8 cellular contexts compared by ENCODE assay signal in genomic region chr17:14197582-14197981, GRCh38. TPM values are rescaled to one million over a fixed set of nuclear protein-coding genes. Genes with fewer than 3 reads are reported as not detected.
A peak's percentile ranks its signal among the peaks of the same experiment; 100 is the strongest.
DNase-seq lines count a peak whose midpoint lies in the region; ATAC-seq and TF ChIP-seq lines count a peak whose summit lies in the region.
"Had no signal": no experiment of that assay in that cellular context is flagged by ENCODE, and none has a peak within 500 bp of the region (broad histone marks: within the 10 kb centered on the region; RNA-seq: fewer than 3 reads in every experiment).

No MANE protein-coding gene starts in this region.

- H3K36me3 ChIP-seq in lower lobe of right lung = no peaks in the 10 kb centered on the region

- H3K4me1 ChIP-seq in lower lobe of right lung = peaks cover 38% of the 10 kb centered on the region

- H3K27ac ChIP-seq in lower lobe of right lung = peak overlapping the region; percentile 67

- H3K27me3 ChIP-seq in lower lobe of right lung (ENCODE audit: low read depth) = no peaks in the 10 kb centered on the region

- H3K9me3 ChIP-seq in lower lobe of right lung = no peaks in the 10 kb centered on the region

- peak; percentile 61 to 63 for ATAC-seq in activated CD4-positive, CD25-positive, alpha-beta regulatory T cell treated with anti-CD3 and anti-CD28 coated beads, Interleukin-2, amount 50 U/mL, for 24 hours
- ATAC-seq in activated T-cell treated with anti-CD3 and anti-CD28 coated beads, Interleukin-2, amount 50 U/mL, for 72 hours (replicated peaks in 1 of 2) = peak; percentile 62 to 74
- ATAC-seq in lower lobe of right lung (peak; percentile 41), HG03457 (IDR thresholded peaks at IDR 0.05; ENCODE audit: unreplicated experiment) (no peak), GM18907 (IDR thresholded peaks at IDR 0.05; ENCODE audit: unreplicated experiment) (no peak)

- peak; percentile 76 to 82 for DNase-seq in activated T-cell treated with anti-CD3 and anti-CD28 coated beads, Interleukin-2, amount 50 U/mL, for 72 hours
- DNase-seq in lower lobe of right lung (no peak), NCI-H146 (lab: John Stamatoyannopoulos, UW) (no peak)
- DNase-seq in stimulated activated naive CD4-positive, alpha-beta T cell treated with Interleukin-2 at 50 U/mL for 16 hours (lab: John Stamatoyannopoulos, UW) = peak; percentile 37
- DNase-seq: nucleus accumbens had no signal

- no peak overlapping the region for H3K4me3 ChIP-seq in lower lobe of right lung

- intact Hi-C loops in lower lobe of right lung (cut with DNase I) = no loop called here

- peaks cover 91% of the 10 kb centered on the region for H3K4me1 Mint-ChIP-seq in activated T-cell treated with anti-CD3 and anti-CD28 coated beads, Interleukin-2, amount 50 U/mL, for 72 hours (ENCODE audit: low read depth)

- TF ChIP-seq CTCF in lower lobe of right lung (IDR thresholded peaks at IDR 0.05) = no peak

- H3K27me3 Mint-ChIP-seq in activated T-cell treated with anti-CD3 and anti-CD28 coated beads, Interleukin-2, amount 50 U/mL, for 72 hours (ENCODE audit: low read depth) = no peaks in the 10 kb centered on the region

- H3K4me3 Mint-ChIP-seq in activated T-cell treated with anti-CD3 and anti-CD28 coated beads, Interleukin-2, amount 50 U/mL, for 72 hours = peak overlapping the region; percentile 57 to 90

- peaks cover 1 to 9% of the 10 kb centered on the region in 2 donors for H3K36me3 Mint-ChIP-seq in activated T-cell treated with anti-CD3 and anti-CD28 coated beads, Interleukin-2, amount 50 U/mL, for 72 hours (ENCODE audit: insufficient read depth in 2 of 2)

- peak overlapping the region; percentile 85 for H3K27ac Mint-ChIP-seq in activated T-cell treated with anti-CD3 and anti-CD28 coated beads, Interleukin-2, amount 50 U/mL, for 72 hours

- no peaks in the 10 kb centered on the region for H3K9me3 Mint-ChIP-seq in activated T-cell treated with anti-CD3 and anti-CD28 coated beads, Interleukin-2, amount 50 U/mL, for 72 hours

RNA-seq across cellular contexts. Expression of gene CDRT15, which starts 39.1 kb away (rescaled TPM):
- total RNA-seq in activated T-cell treated with anti-CD3 and anti-CD28 coated beads, Interleukin-2, amount 50 U/mL, for 72 hours = not detected
- total RNA-seq in lower lobe of right lung = not detected

Comparison
In these comparisons a context has a peak if more than half of its experiments do, and no peak if none do; other contexts are left out.
1. ATAC-seq: peak in activated CD4-positive, CD25-positive, alpha-beta regulatory T cell treated with anti-CD3 and anti-CD28 coated beads, Interleukin-2, amount 50 U/mL, for 24 hours (2 of 2), activated T-cell treated with anti-CD3 and anti-CD28 coated beads, Interleukin-2, amount 50 U/mL, for 72 hours (2 of 2) and lower lobe of right lung (2 of 2); none in HG03457 (single experiment) and GM18907 (single experiment).
2. DNase-seq: peak in activated T-cell treated with anti-CD3 and anti-CD28 coated beads, Interleukin-2, amount 50 U/mL, for 72 hours (2 of 2) and stimulated activated naive CD4-positive, alpha-beta T cell treated with Interleukin-2 at 50 U/mL for 16 hours (single experiment); none in lower lobe of right lung (single experiment) and NCI-H146 (single experiment).